8 cellular contexts compared by ENCODE assay signal in the genomic region with DNA sequence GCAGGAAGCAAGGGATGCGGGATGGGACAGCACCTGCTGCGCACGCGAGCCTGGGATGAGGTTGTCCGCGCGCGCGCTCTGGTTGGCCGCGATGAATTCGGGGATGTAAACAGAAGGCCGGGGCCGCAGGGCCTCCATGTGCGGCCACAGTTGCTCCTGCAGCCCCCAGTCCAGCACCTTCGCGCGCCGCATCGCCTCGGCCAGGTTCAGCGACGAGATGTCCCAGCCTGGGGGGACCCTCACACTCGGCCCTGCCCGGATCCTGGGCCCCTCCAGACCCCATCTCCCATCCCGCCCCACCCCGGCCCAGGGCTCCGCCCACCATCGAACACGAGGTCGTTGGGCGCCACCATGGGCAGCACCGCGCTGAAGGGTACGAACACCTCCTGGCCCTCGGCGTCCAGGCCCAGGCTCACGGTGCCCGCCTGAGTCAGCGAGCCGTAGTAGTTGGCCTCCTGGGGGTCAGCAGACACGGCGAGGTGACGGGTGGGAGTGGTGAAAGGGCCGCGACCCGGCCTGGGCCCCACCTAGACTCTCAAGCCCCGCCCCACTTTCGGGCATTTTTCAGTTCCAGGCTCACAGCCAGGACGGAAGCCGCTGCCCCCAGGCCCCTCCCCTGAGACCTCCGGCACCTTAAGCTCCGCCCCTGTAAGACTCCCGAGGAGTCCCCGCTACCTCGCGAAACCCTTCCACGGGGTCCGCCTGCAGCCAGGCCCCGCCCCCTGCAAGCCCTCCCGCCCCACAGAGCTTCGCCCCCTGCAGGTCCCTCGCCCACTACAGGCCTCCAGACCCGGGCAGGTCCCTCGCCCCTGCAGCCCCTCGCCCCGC. TPM values are rescaled to one million over a fixed set of nuclear protein-coding genes. Genes with fewer than 3 reads are reported as not detected.
A peak's percentile ranks its signal among the peaks of the same experiment; 100 is the strongest.
DNase-seq lines count a peak whose midpoint lies in the region; ATAC-seq, FAIRE-seq and TF ChIP-seq lines count a peak whose summit lies in the region.

No MANE protein-coding gene starts in this region.

- H3K79me1 ChIP-seq in IMR-90 (ENCODE audit: low read depth in 1 of 2, low read length in 2 of 2): peaks cover 2 to 19% of the 10 kb centered on the region in 2 experiments; a peak in 2 of 4 replicates

- TF ChIP-seq EP300 in A549 (IDR thresholded peaks at IDR 0.05): no peak

- no peak overlapping the region for H2BK5ac ChIP-seq in IMR-90 (ENCODE audit: low read depth, low read length, poor library complexity, severe bottlenecking)

- TF ChIP-seq RAD21 in A549 (conservative IDR thresholded peaks at IDR 0.05 in 1 of 2, IDR thresholded peaks at IDR 0.05 in 1 of 2) (no peak), IMR-90 (IDR thresholded peaks at IDR 0.05; ENCODE audit: low read length) (no peak)

- H4K8ac ChIP-seq in IMR-90 (ENCODE audit: low read depth in 2 of 2, low read length in 2 of 2): peak overlapping the region in 1 of 2 experiments; percentile 88; a peak in 1 of 4 replicates

- H3K9me3 ChIP-seq in A549 (no peaks in the 10 kb centered on the region), IMR-90 (ENCODE audit: control insufficient read depth, insufficient read depth, low read length) (no peaks in the 10 kb centered on the region), parathyroid adenoma (ENCODE audit: control insufficient read depth, low read length) (no peaks in the 10 kb centered on the region)

- peak overlapping the region; percentile 82 to 96 for H3K27ac ChIP-seq in A549
- no peak overlapping the region; the same call in 1 of the 2 replicates for H3K27ac ChIP-seq in IMR-90 (ENCODE audit: insufficient read depth, low read length)
- no peak overlapping the region for H3K27ac ChIP-seq in parathyroid adenoma

- H2BK15ac ChIP-seq in IMR-90 (ENCODE audit: low read depth, low read length): peak overlapping the region; percentile 88; the same call in 1 of the 3 replicates

- no peak overlapping the region for H2BK120ac ChIP-seq in IMR-90 (ENCODE audit: low read depth, low read length)

- H2AFZ ChIP-seq in IMR-90 (replicated peaks; ENCODE audit: low read length, poor library complexity) (peak overlapping the region; percentile 92), parathyroid adenoma (peak overlapping the region; percentile 3)

- H3K14ac ChIP-seq in IMR-90 (replicated peaks; ENCODE audit: low read depth, low read length): peak overlapping the region; percentile 69; the same call in 1 of the 2 replicates

- no peak overlapping the region for H2BK20ac ChIP-seq in IMR-90 (ENCODE audit: low read depth, low read length)

- peak overlapping the region; percentile 83 for H4K91ac ChIP-seq in IMR-90 (ENCODE audit: insufficient read depth, low read depth, low read length)

- ATAC-seq in A549 (peak; percentile 30 to 71), GM18870 (IDR thresholded peaks at IDR 0.05; ENCODE audit: unreplicated experiment) (peak; percentile 40), IMR-90 (ENCODE audit: low read depth) (peak; percentile 70)

- H4K20me1 ChIP-seq in IMR-90 (ENCODE audit: insufficient read depth, low read length): peaks cover 50% of the 10 kb centered on the region

- H3K4me3 ChIP-seq in A549 (peak overlapping the region; percentile 76), IMR-90 (ENCODE audit: insufficient read depth, low read depth, low read length) (peak overlapping the region; percentile 50), parathyroid adenoma (ENCODE audit: low read depth, low read length) (peak overlapping the region; percentile 43)

- no TSS peak for BruUV-seq in IMR-90 (replicated peaks; lab: Mats Ljungman, UMichigan)

- intact Hi-C loops in IMR-90 (cut with micrococcal nuclease): no loop called here

- H3K56ac ChIP-seq in IMR-90 (ENCODE audit: extremely low read depth, insufficient read depth, low read length): no peak overlapping the region

- H3K4ac ChIP-seq in IMR-90 (ENCODE audit: low read depth, low read length): peak overlapping the region; percentile 78

- H3K18ac ChIP-seq in IMR-90 (ENCODE audit: low read depth, low read length): no peak overlapping the region

- H3K4me2 ChIP-seq in A549 (peak overlapping the region; percentile 98), IMR-90 (ENCODE audit: low read depth, low read length) (peak overlapping the region; percentile 89), parathyroid adenoma (ENCODE audit: low read length) (peak overlapping the region; percentile 74)

- H2AK5ac ChIP-seq in IMR-90 (ENCODE audit: low read depth, low read length): peak overlapping the region; percentile 98

- TF ChIP-seq CTCF in A549 (IDR thresholded peaks at IDR 0.05): no peak
- no peak for TF ChIP-seq CTCF in IMR-90 (conservative IDR thresholded peaks at IDR 0.05; ENCODE audit: low read depth, low read length)
- TF ChIP-seq CTCF in parathyroid adenoma (IDR thresholded peaks at IDR 0.05): no peak

- H3K4me1 ChIP-seq in A549 (peaks cover 30% of the 10 kb centered on the region), IMR-90 (ENCODE audit: control insufficient read depth, insufficient read depth, low read length) (peaks cover 23% of the 10 kb centered on the region; the same call in 1 of the 2 replicates), parathyroid adenoma (peaks cover 18% of the 10 kb centered on the region)

- 96% methylated on average over 23 of the region's 67 CpGs for WGBS in A549 (ENCODE audit: missing lambda C conversion rate)
- WGBS in IMR-90 (ENCODE audit: extremely low coverage in 2 of 2, insufficient read length in 1 of 2), 2 experiments: 43% methylated on average over 35 of the region's 67 CpGs; no CpG with 5 or more reads in 1 of the 2 experiments

- H3K36me3 ChIP-seq in IMR-90 (ENCODE audit: control insufficient read depth, insufficient read depth, low read length): peaks cover 15% of the 10 kb centered on the region; the same call in 1 of the 2 replicates
- no peaks in the 10 kb centered on the region for H3K36me3 ChIP-seq in parathyroid adenoma (ENCODE audit: control insufficient read depth, insufficient read depth, low read length)

- DNase-seq in A549 (ENCODE audit: low read depth in 1 of 2, low spot score in 1 of 2) (peak; percentile 80 to 91), IMR-90 (peak; percentile 69), SHP77 (lab: John Stamatoyannopoulos, UW) (peak; percentile 68 to 81), germinal center (ENCODE audit: low spot score) (peak; percentile 90), putamen (ENCODE audit: low spot score) (no peak)
- DNase-seq in activated effector memory CD4-positive, alpha-beta T cell treated with Interleukin-2 at 50 U/mL for 16 hours: peak; percentile 66

- dilution Hi-C loops in IMR-90 (cut with HindIII; ENCODE audit: low sequenced_read_pairs, unreplicated experiment): no loop called here

- H4K5ac ChIP-seq in IMR-90 (ENCODE audit: low read depth, low read length): peak overlapping the region; percentile 91

- H3K9me1 ChIP-seq in IMR-90 (ENCODE audit: insufficient read depth, low read length): peaks cover 6% of the 10 kb centered on the region; the same call in 1 of the 2 replicates

- FAIRE-seq in A549 (lab: Jason Lieb, UNC): no peak

- CTCF ChIA-PET in A549 (lab: Yijun Ruan, JAX): no interaction called here
- CTCF ChIA-PET in IMR-90 (lab: Yijun Ruan, JAX): no interaction called here

- peak overlapping the region; percentile 34; the same call in 1 of the 2 replicates for H3K23ac ChIP-seq in IMR-90 (ENCODE audit: low read depth, low read length)

- H3K27me3 ChIP-seq in IMR-90 (ENCODE audit: control insufficient read depth, insufficient read depth, low read length): no peaks in the 10 kb centered on the region
- H3K27me3 ChIP-seq in parathyroid adenoma (ENCODE audit: control insufficient read depth, insufficient read depth, low read length): no peaks in the 10 kb centered on the region

- H3K79me2 ChIP-seq in parathyroid adenoma: no peaks in the 10 kb centered on the region

- POLR2A ChIA-PET in A549 (lab: Yijun Ruan, JAX): interaction anchor here (0.6 kb wide), 1 partner anchor 111 kb away, joined by 4 read pairs; no protein-coding TSS in a partner anchor
- POLR2A ChIA-PET in IMR-90 (lab: Charles Lee; ENCODE audit: unreplicated experiment): no interaction called here

- no peak for TF ChIP-seq POLR2A in A549 (IDR thresholded peaks at IDR 0.05; ENCODE audit: low read length)
- no peak for TF ChIP-seq POLR2A in IMR-90 (IDR thresholded peaks at IDR 0.05; ENCODE audit: low read depth, low read length)

- H3K9ac ChIP-seq in IMR-90 (ENCODE audit: low read depth, low read length) (peak overlapping the region; percentile 39; the same call in 1 of the 2 replicates), parathyroid adenoma (no peak overlapping the region)

- peak overlapping the region; percentile 98 for H2AK9ac ChIP-seq in IMR-90 (replicated peaks; ENCODE audit: low read depth, low read length, poor library complexity)

- in situ Hi-C loops in IMR-90 (cut with MboI; ENCODE audit: low sequenced_read_pairs): no loop called here

RNA-seq across cellular contexts. Expression of a gene that starts 1.1 kb away (rescaled TPM):
- polyA plus RNA-seq in A549 (2011; rRNA removed): 17.6 and 18.0 TPM in 2 replicates
- 43.0 and 56.5 TPM in 2 replicates for polyA plus RNA-seq in A549 (2012; cell fraction: cytosol; rRNA removed)
- polyA plus RNA-seq in A549 (2012; cell fraction: nucleus; rRNA removed): 199 and 307 TPM in 2 replicates
- 48.5 to 71.0 TPM (median 60.7 TPM) in 3 replicates for polyA plus RNA-seq in A549 (2017; fragmentation: RNase III; extraction: RNeasy Plus Mini Kit Qiagen cat#74134 plus additional on column Dnase treatment)
- 17.4 and 29.8 TPM in 2 replicates for polyA minus RNA-seq in A549 (2011; rRNA and poly(A)+ RNA removed)
- 3.4 and 3.9 TPM in 2 replicates for total RNA-seq in IMR-90 (2012; rRNA removed)
- 24.7 and 29.4 TPM in 2 replicates for polyA plus RNA-seq in IMR-90 (2012; rRNA removed)
- polyA plus RNA-seq in IMR-90 (2012; cell fraction: cytosol; rRNA removed): 12.2 and 29.5 TPM in 2 replicates
- polyA plus RNA-seq in IMR-90 (2012; cell fraction: nucleus; rRNA removed; ENCODE audit: low replicate concordance): 118 and 248 TPM in 2 replicates

RNA-seq across cellular contexts. Expression of a gene that starts 17.7 kb away (rescaled TPM):
- polyA plus RNA-seq in A549 (2011; rRNA removed) (5.4 and 6.9 TPM in 2 replicates), A549 (2017; fragmentation: RNase III; extraction: RNeasy Plus Mini Kit Qiagen cat#74134 plus additional on column Dnase treatment) (37.8 to 43.2 TPM (median 41.5 TPM) in 3 replicates), IMR-90 (2012; rRNA removed) (39.7 and 48.1 TPM in 2 replicates)
- polyA plus RNA-seq in A549 (2012; cell fraction: cytosol; rRNA removed): 28.5 and 47.8 TPM in 2 replicates
- 69.4 and 124 TPM in 2 replicates for polyA plus RNA-seq in A549 (2012; cell fraction: nucleus; rRNA removed)
- 5.0 and 10.7 TPM in 2 replicates for polyA minus RNA-seq in A549 (2011; rRNA and poly(A)+ RNA removed)
- 13.3 and 14.9 TPM in 2 replicates for total RNA-seq in IMR-90 (2012; rRNA removed)
- polyA plus RNA-seq in IMR-90 (2012; cell fraction: cytosol; rRNA removed): 36.0 and 75.3 TPM in 2 replicates
- 110 and 323 TPM in 2 replicates for polyA plus RNA-seq in IMR-90 (2012; cell fraction: nucleus; rRNA removed; ENCODE audit: low replicate concordance)

RNA-seq across cellular contexts. Expression of a gene that starts 39.4 kb away (rescaled TPM):
- polyA plus RNA-seq in A549 (2011; rRNA removed) (not detected in 2 replicates), A549 (2017; fragmentation: RNase III; extraction: RNeasy Plus Mini Kit Qiagen cat#74134 plus additional on column Dnase treatment) (not detected in 3 replicates), IMR-90 (2012; rRNA removed) (0.03 TPM in 1 of 2 replicates, not detected in the other)
- not detected in 2 replicates for polyA plus RNA-seq in A549 (2012; cell fraction: cytosol; rRNA removed)
- polyA plus RNA-seq in A549 (2012; cell fraction: nucleus; rRNA removed): not detected in 2 replicates
- polyA minus RNA-seq in A549 (2011; rRNA and poly(A)+ RNA removed): not detected in 2 replicates
- not detected in 2 replicates for total RNA-seq in IMR-90 (2012; rRNA removed)
- polyA plus RNA-seq in IMR-90 (2012; cell fraction: cytosol; rRNA removed): 0.08 and 0.09 TPM in 2 replicates
- 0.08 TPM in 1 of 2 replicates, not detected in the other for polyA plus RNA-seq in IMR-90 (2012; cell fraction: nucleus; rRNA removed; ENCODE audit: low replicate concordance)

RNA-seq across cellular contexts. Expression of a gene that starts 50.9 kb away (rescaled TPM):
- polyA plus RNA-seq in A549 (2011; rRNA removed): 67.8 and 78.5 TPM in 2 replicates
- polyA plus RNA-seq in A549 (2012; cell fraction: cytosol; rRNA removed): 120 and 188 TPM in 2 replicates
- polyA plus RNA-seq in A549 (2012; cell fraction: nucleus; rRNA removed): 132 and 182 TPM in 2 replicates
- polyA plus RNA-seq in A549 (2017; fragmentation: RNase III; extraction: RNeasy Plus Mini Kit Qiagen cat#74134 plus additional on column Dnase treatment): 53.4 to 58.4 TPM (median 56.9 TPM) in 3 replicates
- 33.4 and 59.6 TPM in 2 replicates for polyA minus RNA-seq in A549 (2011; rRNA and poly(A)+ RNA removed)
- 5.6 and 10.3 TPM in 2 replicates for total RNA-seq in IMR-90 (2012; rRNA removed)
- 43.5 and 49.8 TPM in 2 replicates for polyA plus RNA-seq in IMR-90 (2012; rRNA removed)
- 84.3 and 176 TPM in 2 replicates for polyA plus RNA-seq in IMR-90 (2012; cell fraction: cytosol; rRNA removed)
- 56.9 and 109 TPM in 2 replicates for polyA plus RNA-seq in IMR-90 (2012; cell fraction: nucleus; rRNA removed; ENCODE audit: low replicate concordance)

Comparison
In these comparisons a context has a peak if more than half of its experiments do, and no peak if none do; other contexts are left out.
1. H3K27ac ChIP-seq: peak in A549 (2 of 2); none in IMR-90 (single experiment) and parathyroid adenoma (single experiment).
2. Peak in every context shown above with its lines, with median percentiles within 50 percentile points of each other: ATAC-seq, H3K4me2 ChIP-seq and H3K4me3 ChIP-seq.